18 cellular contexts compared by ENCODE assay signal in the genomic region with DNA sequence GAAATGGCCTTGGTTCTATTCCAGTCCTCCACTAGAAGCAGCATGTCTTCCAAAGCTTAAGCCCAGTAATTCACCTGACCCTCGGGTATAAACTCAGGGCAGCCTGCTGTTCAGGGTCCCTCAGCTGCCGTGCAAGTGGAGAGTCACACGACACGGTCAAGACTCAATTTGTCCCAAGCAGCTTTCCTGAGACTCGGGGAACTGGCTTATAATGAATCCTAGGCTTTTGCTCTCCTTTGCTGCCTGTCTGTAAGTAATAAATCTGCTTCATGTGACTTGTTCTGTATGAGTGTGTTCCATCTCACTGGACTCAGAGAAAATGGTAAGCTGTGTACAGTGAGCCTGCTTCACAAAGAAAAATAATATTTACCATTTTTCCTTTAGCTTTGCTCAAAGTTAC.
DNase-seq lines count a peak whose midpoint lies in the region; ATAC-seq and TF ChIP-seq lines count a peak whose summit lies in the region.
"Had no signal": no experiment of that assay in that cellular context is flagged by ENCODE, and none has a peak within 500 bp of the region (broad histone marks: within the 10 kb centered on the region; RNA-seq: fewer than 3 reads in every experiment).

No MANE protein-coding gene starts in this region.

- DNase-seq in GM23338 (ENCODE audit: low spot score) = no peak
- peak; percentile 60 for DNase-seq in left kidney (ENCODE audit: low read depth, low spot score)
- no peak for DNase-seq in NCI-H2171 treated with DMSO at 0.1 percent for 48 hours (lab: John Stamatoyannopoulos, UW)
- DNase-seq in cerebellar cortex (ENCODE audit: low spot score) = no peak
- DNase-seq in natural killer cell = no peak
- DNase-seq: Caco-2; CD4-positive, CD25-positive, alpha-beta regulatory T cell; CD8-positive, alpha-beta T cell; DMS153; DND-41; GM23248; H9 had no signal

- H3K27ac Mint-ChIP-seq in GM23338 (no peak overlapping the region), nephron (peak overlapping the region in 2 of 3 experiments; percentile 22 to 66), natural killer cell (no peak overlapping the region)
- H3K27ac Mint-ChIP-seq: B cell; CD4-positive, CD25-positive, alpha-beta regulatory T cell; CD8-positive, alpha-beta T cell; H9 had no signal

- H3K36me3 Mint-ChIP-seq in GM23338 (ENCODE audit: low read depth) = no peaks in the 10 kb centered on the region
- no peaks in the 10 kb centered on the region for H3K36me3 Mint-ChIP-seq in nephron (ENCODE audit: low read depth)
- H3K36me3 Mint-ChIP-seq in natural killer cell = no peaks in the 10 kb centered on the region
- H3K36me3 Mint-ChIP-seq: CD4-positive, CD25-positive, alpha-beta regulatory T cell; CD8-positive, alpha-beta T cell had no signal

- ATAC-seq in GM23338 (no peak), natural killer cell (no peak)
- ATAC-seq: CD8-positive, alpha-beta T cell; HCT116 had no signal

- H3K27me3 Mint-ChIP-seq in GM23338 (ENCODE audit: insufficient read depth, low read depth, poor library complexity) = no peaks in the 10 kb centered on the region
- H3K27me3 Mint-ChIP-seq in nephron (ENCODE audit: low read depth) = no peaks in the 10 kb centered on the region
- H3K27me3 Mint-ChIP-seq in natural killer cell (ENCODE audit: low read depth in 2 of 2) = no peaks in the 10 kb centered on the region
- H3K27me3 Mint-ChIP-seq: B cell; CD4-positive, CD25-positive, alpha-beta regulatory T cell had no signal

- intact Hi-C loops in natural killer cell (cut with micrococcal nuclease) = no loop called here

- H3K9me3 Mint-ChIP-seq in GM23338 (no peaks in the 10 kb centered on the region), nephron (no peaks in the 10 kb centered on the region), natural killer cell (no peaks in the 10 kb centered on the region)
- H3K9me3 Mint-ChIP-seq: CD8-positive, alpha-beta T cell; H9 had no signal

- H2AFZ ChIP-seq in GM23338 = peak overlapping the region; percentile 57; the same call in 1 of the 2 replicates
- H2AFZ ChIP-seq: GM23248 had no signal

- no peak for TF ChIP-seq CTCF in GM23338 (conservative IDR thresholded peaks at IDR 0.05; ENCODE audit: low read depth in 2 of 2)
- TF ChIP-seq CTCF in nephron (IDR thresholded peaks at IDR 0.05; ENCODE audit: unreplicated experiment in 3 of 3) = no peak
- no peak for TF ChIP-seq CTCF in natural killer cell (IDR thresholded peaks at IDR 0.05)

- no peaks in the 10 kb centered on the region for H3K9me2 ChIP-seq in GM23338 (ENCODE audit: insufficient read depth)

- H3K4me3 Mint-ChIP-seq in GM23338 = no peak overlapping the region
- no peak overlapping the region for H3K4me3 Mint-ChIP-seq in nephron
- no peak overlapping the region for H3K4me3 Mint-ChIP-seq in natural killer cell
- H3K4me3 Mint-ChIP-seq: B cell; CD4-positive, CD25-positive, alpha-beta regulatory T cell; CD8-positive, alpha-beta T cell; H9 had no signal

- no peak overlapping the region for H3K4me3 ChIP-seq in GM23338
- H3K4me3 ChIP-seq: BLaER1, GM23248 had no signal

- H3K36me3 ChIP-seq in GM23338 (ENCODE audit: insufficient read depth) = no peaks in the 10 kb centered on the region
- H3K36me3 ChIP-seq: BLaER1 had no signal

- H3K27ac ChIP-seq in GM23338 (ENCODE audit: low read depth) = no peak overlapping the region
- H3K27ac ChIP-seq: 22Rv1, BLaER1, C4-2B, GM23248 had no signal

- no peaks in the 10 kb centered on the region for H3K27me3 ChIP-seq in GM23338 (ENCODE audit: insufficient read depth)
- H3K27me3 ChIP-seq: BLaER1 had no signal

- H3F3A ChIP-seq in GM23338 (replicated peaks; ENCODE audit: low read depth) = no peaks in the 10 kb centered on the region

- no peaks in the 10 kb centered on the region for H4K20me1 ChIP-seq in GM23338 (replicated peaks; ENCODE audit: insufficient read depth)
- H4K20me1 ChIP-seq: BLaER1 had no signal

- H3K4me1 ChIP-seq in GM23338 (ENCODE audit: insufficient read depth) = no peaks in the 10 kb centered on the region
- H3K4me1 ChIP-seq: BLaER1, Caco-2 had no signal

- no peaks in the 10 kb centered on the region for H3K79me2 ChIP-seq in GM23338 (replicated peaks; ENCODE audit: insufficient read depth)

- H3K4me1 Mint-ChIP-seq in GM23338 (peaks cover 2% of the 10 kb centered on the region; the same call in 1 of the 3 replicates), nephron (peaks cover 10% of the 10 kb centered on the region), natural killer cell (no peaks in the 10 kb centered on the region)
- H3K4me1 Mint-ChIP-seq: B cell; CD4-positive, CD25-positive, alpha-beta regulatory T cell; H9 had no signal

- no peak overlapping the region for H3K4me2 ChIP-seq in GM23338
- H3K4me2 ChIP-seq: BLaER1 had no signal

TF ChIP-seq in GM23338, 12 proteins besides CTCF, POLR2A, EP300 and RAD21:
- TF ChIP-seq EZH2phosphoT487 (IDR thresholded peaks at IDR 0.05; ENCODE audit: unreplicated experiment) = no peak
- no peak for TF ChIP-seq ZNF331 (CRISPR knock-in tag; IDR thresholded peaks at IDR 0.05; ENCODE audit: low read depth)
- TF ChIP-seq, protein P1, sequence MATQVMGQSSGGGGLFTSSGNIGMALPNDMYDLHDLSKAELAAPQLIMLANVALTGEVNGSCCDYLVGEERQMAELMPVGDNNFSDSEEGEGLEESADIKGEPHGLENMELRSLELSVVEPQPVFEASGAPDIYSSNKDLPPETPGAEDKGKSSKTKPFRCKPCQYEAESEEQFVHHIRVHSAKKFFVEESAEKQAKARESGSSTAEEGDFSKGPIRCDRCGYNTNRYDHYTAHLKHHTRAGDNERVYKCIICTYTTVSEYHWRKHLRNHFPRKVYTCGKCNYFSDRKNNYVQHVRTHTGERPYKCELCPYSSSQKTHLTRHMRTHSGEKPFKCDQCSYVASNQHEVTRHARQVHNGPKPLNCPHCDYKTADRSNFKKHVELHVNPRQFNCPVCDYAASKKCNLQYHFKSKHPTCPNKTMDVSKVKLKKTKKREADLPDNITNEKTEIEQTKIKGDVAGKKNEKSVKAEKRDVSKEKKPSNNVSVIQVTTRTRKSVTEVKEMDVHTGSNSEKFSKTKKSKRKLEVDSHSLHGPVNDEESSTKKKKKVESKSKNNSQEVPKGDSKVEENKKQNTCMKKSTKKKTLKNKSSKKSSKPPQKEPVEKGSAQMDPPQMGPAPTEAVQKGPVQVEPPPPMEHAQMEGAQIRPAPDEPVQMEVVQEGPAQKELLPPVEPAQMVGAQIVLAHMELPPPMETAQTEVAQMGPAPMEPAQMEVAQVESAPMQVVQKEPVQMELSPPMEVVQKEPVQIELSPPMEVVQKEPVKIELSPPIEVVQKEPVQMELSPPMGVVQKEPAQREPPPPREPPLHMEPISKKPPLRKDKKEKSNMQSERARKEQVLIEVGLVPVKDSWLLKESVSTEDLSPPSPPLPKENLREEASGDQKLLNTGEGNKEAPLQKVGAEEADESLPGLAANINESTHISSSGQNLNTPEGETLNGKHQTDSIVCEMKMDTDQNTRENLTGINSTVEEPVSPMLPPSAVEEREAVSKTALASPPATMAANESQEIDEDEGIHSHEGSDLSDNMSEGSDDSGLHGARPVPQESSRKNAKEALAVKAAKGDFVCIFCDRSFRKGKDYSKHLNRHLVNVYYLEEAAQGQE (IDR thresholded peaks at IDR 0.05; ENCODE audit: unreplicated experiment) = no peak
- no peak for TF ChIP-seq STAT1 (IDR thresholded peaks at IDR 0.05; ENCODE audit: unreplicated experiment)
- no peak for TF ChIP-seq JUNB (IDR thresholded peaks at IDR 0.05; ENCODE audit: unreplicated experiment)

Comparison
In these comparisons a context has a peak if more than half of its experiments do, and no peak if none do; other contexts are left out.
1. H3K27ac Mint-ChIP-seq: peak in nephron (2 of 3); none in GM23338 (single experiment) and natural killer cell (0 of 2).